29 cellular contexts compared by ENCODE assay signal in the genomic region with DNA sequence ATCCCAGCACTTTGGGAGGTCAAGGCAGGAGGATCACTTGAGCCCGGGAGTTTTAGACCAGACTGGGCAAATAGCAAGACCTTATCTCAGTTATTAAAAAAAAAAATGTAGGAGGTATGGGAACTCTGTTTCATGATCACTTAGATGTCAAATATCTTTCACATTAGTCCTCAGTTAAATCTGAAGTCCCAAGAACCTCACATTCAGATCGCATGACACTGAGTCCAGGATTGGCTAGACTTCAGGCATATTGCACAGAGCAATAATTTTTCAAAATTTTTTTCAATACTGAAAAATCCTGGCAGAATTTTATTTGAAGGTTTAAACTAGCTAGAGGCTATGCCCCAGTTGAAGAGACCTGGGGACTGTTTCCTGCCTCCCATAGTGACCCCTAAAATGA. TPM values are rescaled to one million over a fixed set of nuclear protein-coding genes. Genes with fewer than 3 reads are reported as not detected.
DNase-seq lines count a peak whose midpoint lies in the region; ATAC-seq and TF ChIP-seq lines count a peak whose summit lies in the region.
"Had no signal": no experiment of that assay in that cellular context is flagged by ENCODE, and none has a peak within 500 bp of the region (broad histone marks: within the 10 kb centered on the region; RNA-seq: fewer than 3 reads in every experiment).

No MANE protein-coding gene starts in this region.

- no peaks in the 10 kb centered on the region for H3K4me1 Mint-ChIP-seq in CD4-positive, alpha-beta T cell (ENCODE audit: low read depth)
- H3K4me1 Mint-ChIP-seq: natural killer cell had no signal

- no peaks in the 10 kb centered on the region for H3K79me2 ChIP-seq in GM23248 (ENCODE audit: insufficient read depth)

- no peaks in the 10 kb centered on the region for H3K36me3 Mint-ChIP-seq in CD4-positive, alpha-beta T cell (ENCODE audit: low read depth)
- H3K36me3 Mint-ChIP-seq: natural killer cell; stimulated activated memory B cell treated with anti-CD40 and anti-IgM and Interleukin-4, amounts not matched to agents 10 μg/mL and 1 μg/mL and 100 μg/mL, for 72 hours; type B pancreatic cell had no signal

- no peaks in the 10 kb centered on the region for H3K27me3 ChIP-seq in GM23248 (replicated peaks; ENCODE audit: insufficient read depth)
- H3K27me3 ChIP-seq in CD4-positive, alpha-beta T cell (ENCODE audit: control insufficient read depth, insufficient read depth, low read length) = no peaks in the 10 kb centered on the region
- H3K27me3 ChIP-seq: breast epithelium, gastrocnemius medialis had no signal

- no peaks in the 10 kb centered on the region for H3K9me3 ChIP-seq in GM23248 (ENCODE audit: low read depth)
- H3K9me3 ChIP-seq in CD4-positive, alpha-beta T cell (ENCODE audit: control insufficient read depth, low read length) = no peaks in the 10 kb centered on the region
- H3K9me3 ChIP-seq: breast epithelium, gastrocnemius medialis had no signal

- H3K4me1 ChIP-seq in GM23248 (ENCODE audit: insufficient read depth) = peaks cover 17% of the 10 kb centered on the region
- H3K4me1 ChIP-seq: breast epithelium, gastrocnemius medialis had no signal

- in situ Hi-C loops in GM23248 (cut with MboI) = loop anchor here (10.0 kb wide), 1 partner anchor 497 kb away; the partner anchor contains the start of gene MUC13

- CTCF ChIA-PET in CD4-positive, alpha-beta T cell (lab: Charles Lee) = no interaction called here

- H3K27me3 Mint-ChIP-seq in CD4-positive, alpha-beta T cell = no peaks in the 10 kb centered on the region
- H3K27me3 Mint-ChIP-seq: activated CD4-positive, alpha-beta T cell treated with anti-CD3 and anti-CD28 coated beads for 36 hours; effector memory CD8-positive, alpha-beta T cell; stimulated activated memory B cell treated with anti-CD40 and anti-IgM and Interleukin-4, amounts not matched to agents 10 μg/mL and 1 μg/mL and 100 μg/mL, for 72 hours; type B pancreatic cell had no signal

- intact Hi-C loops in CD4-positive, alpha-beta T cell (cut with DNase I, micrococcal nuclease) = no loop called here

- TF ChIP-seq CTCF in fibroblast of the aortic adventitia (IDR thresholded peaks at IDR 0.05; ENCODE audit: insufficient read depth, low read length) = no peak
- no peak for TF ChIP-seq CTCF in CD4-positive, alpha-beta T cell (IDR thresholded peaks at IDR 0.05)

- no peaks in the 10 kb centered on the region for H3K9me3 Mint-ChIP-seq in CD4-positive, alpha-beta T cell
- H3K9me3 Mint-ChIP-seq: effector memory CD8-positive, alpha-beta T cell; natural killer cell; stimulated activated memory B cell treated with anti-CD40 and anti-IgM and Interleukin-4, amounts not matched to agents 10 μg/mL and 1 μg/mL and 100 μg/mL, for 72 hours; type B pancreatic cell had no signal

- no peak overlapping the region for H3K4me3 Mint-ChIP-seq in CD4-positive, alpha-beta T cell
- H3K4me3 Mint-ChIP-seq: activated CD4-positive, alpha-beta T cell treated with anti-CD3 and anti-CD28 coated beads for 36 hours; activated CD8-positive, alpha-beta T cell treated with anti-CD3 and anti-CD28 coated beads, Interleukin-2, amount 10 ng/mL, durations not matched to agents 7 days and 5 days; effector memory CD8-positive, alpha-beta T cell; natural killer cell; stimulated activated memory B cell treated with anti-CD40 and anti-IgM and Interleukin-4, amounts not matched to agents 10 μg/mL and 1 μg/mL and 100 μg/mL, for 72 hours; type B pancreatic cell had no signal

- POLR2A ChIA-PET in CD4-positive, alpha-beta T cell (lab: Charles Lee) = no interaction called here

- H3K9me2 ChIP-seq in GM23248 (ENCODE audit: insufficient read depth) = no peaks in the 10 kb centered on the region

- no peak overlapping the region for H3K27ac Mint-ChIP-seq in CD4-positive, alpha-beta T cell
- H3K27ac Mint-ChIP-seq: activated CD4-positive, alpha-beta T cell treated with anti-CD3 and anti-CD28 coated beads for 36 hours; activated CD8-positive, alpha-beta T cell treated with anti-CD3 and anti-CD28 coated beads, Interleukin-2, amount 10 ng/mL, durations not matched to agents 7 days and 5 days; effector memory CD8-positive, alpha-beta T cell; natural killer cell; stimulated activated memory B cell treated with anti-CD40 and anti-IgM and Interleukin-4, amounts not matched to agents 10 μg/mL and 1 μg/mL and 100 μg/mL, for 72 hours; type B pancreatic cell had no signal

- H3F3A ChIP-seq in GM23248 (ENCODE audit: insufficient read depth) = 0 out of 2 replicates have a peak, but pooled peaks cover 7% of the 10 kb centered on the region

- H3K27ac ChIP-seq in GM23248 = peak overlapping the region; percentile 51
- H3K27ac ChIP-seq in CD4-positive, alpha-beta T cell (ENCODE audit: low read depth, low read length) = no peak overlapping the region
- H3K27ac ChIP-seq: breast epithelium, gastrocnemius medialis, KMS-11, psoas muscle had no signal

- no peak overlapping the region for H3K9ac ChIP-seq in GM23248
- H3K9ac ChIP-seq: KMS-11 had no signal

- no peaks in the 10 kb centered on the region for H3K36me3 ChIP-seq in GM23248 (ENCODE audit: low read depth)
- H3K36me3 ChIP-seq: breast epithelium, gastrocnemius medialis had no signal

- H3K4me3 ChIP-seq in GM23248 (no peak overlapping the region), fibroblast of the aortic adventitia (ENCODE audit: low read depth, low read length) (no peak overlapping the region)
- H3K4me3 ChIP-seq: breast epithelium, gastrocnemius medialis, lung, psoas muscle had no signal

- 87 to 88% methylated on average over 2 of the region's 2 CpGs for WGBS in GM23248 (ENCODE audit: low coverage in 1 of 2, low lambda C conversion rate in 2 of 2, missing lambda C conversion rate in 2 of 2), 2 experiments

- H3K4me2 ChIP-seq in GM23248 (ENCODE audit: unreplicated experiment) = peak overlapping the region; percentile 16
- H3K4me2 ChIP-seq: KMS-11 had no signal

- DNase-seq in AG08396 (ENCODE audit: low spot score) = peak; percentile 32
- peak; percentile 61 for DNase-seq in GM23248
- DNase-seq in amniotic epithelial cell (ENCODE audit: low read depth) = peak; percentile 26
- DNase-seq in fibroblast of the aortic adventitia (ENCODE audit: low read depth) = peak; percentile 48
- no peak for DNase-seq in NCI-H510A treated with DMSO at 0.1 percent for 48 hours (lab: John Stamatoyannopoulos, UW)
- DNase-seq in NCI-H1092 (lab: John Stamatoyannopoulos, UW) = no peak
- no peak for DNase-seq in CD4-positive, alpha-beta T cell
- DNase-seq: activated CD4-positive, alpha-beta T cell treated with anti-CD3 and anti-CD28 coated beads for 36 hours; activated CD8-positive, alpha-beta T cell treated with anti-CD3 and anti-CD28 coated beads, Interleukin-2, amount 10 ng/mL, durations not matched to agents 7 days and 5 days; activated naive CD4-positive, alpha-beta T cell treated with anti-CD3 and anti-CD28 coated beads, Interleukin-2, amount 50 U/mL, for 16 hours; amygdala; C1 segment of cervical spinal cord; COR-L47; effector memory CD8-positive, alpha-beta T cell; gastrocnemius medialis; GDM1; natural killer cell; NCI-H1436; NCI-H2081 treated with DMSO at 0.1 percent for 48 hours; NCI-H2227 treated with DMSO at 0.1 percent for 48 hours; nucleus accumbens; psoas muscle; SIG-M5 had no signal

- no peaks in the 10 kb centered on the region for H4K20me1 ChIP-seq in GM23248 (ENCODE audit: insufficient read depth)

- H2AFZ ChIP-seq in GM23248 = no peak overlapping the region

- no peak for ATAC-seq in GM21381 (IDR thresholded peaks at IDR 0.05; ENCODE audit: unreplicated experiment)
- ATAC-seq in CD4-positive, alpha-beta T cell (ENCODE audit: poor library complexity) = no peak
- ATAC-seq: activated CD4-positive, alpha-beta T cell treated with anti-CD3 and anti-CD28 coated beads for 36 hours; activated CD8-positive, alpha-beta T cell treated with anti-CD3 and anti-CD28 coated beads, Interleukin-2, amount 10 ng/mL, durations not matched to agents 7 days and 5 days; effector memory CD8-positive, alpha-beta T cell; gastrocnemius medialis; natural killer cell; psoas muscle; stimulated activated memory B cell treated with anti-CD40 and anti-IgM and Interleukin-4, amounts not matched to agents 10 μg/mL and 1 μg/mL and 100 μg/mL, for 72 hours had no signal

RNA-seq across cellular contexts. Expression of gene ZNF148, which starts 56.3 kb away (rescaled TPM):
- 23.1 and 33.1 TPM in 2 replicates for total RNA-seq in GM23248 (2014; rRNA removed; shearing (Covaris generic))
- polyA plus RNA-seq in GM23248 (2016; fragmentation: Nextera tagmentation; extraction: Ambion mirVana) = 46.8 and 50.3 TPM in 2 replicates
- 40.1 and 62.9 TPM in 2 replicates for total RNA-seq in fibroblast of the aortic adventitia (ENCODE audit: low replicate concordance)
- total RNA-seq in CD4-positive, alpha-beta T cell = 10 to 100 TPM; 30.9 to 34.0 TPM

Comparison
In these comparisons a context has a peak if more than half of its experiments do, and no peak if none do; other contexts are left out.
1. DNase-seq: peak in AG08396 (single experiment), GM23248 (single experiment), amniotic epithelial cell (single experiment) and fibroblast of the aortic adventitia (single experiment); none in NCI-H510A treated with DMSO at 0.1 percent for 48 hours (single experiment), NCI-H1092 (single experiment) and CD4-positive, alpha-beta T cell (0 of 10).